ENCODE assay signal across 13 cellular contexts in the genomic region with DNA sequence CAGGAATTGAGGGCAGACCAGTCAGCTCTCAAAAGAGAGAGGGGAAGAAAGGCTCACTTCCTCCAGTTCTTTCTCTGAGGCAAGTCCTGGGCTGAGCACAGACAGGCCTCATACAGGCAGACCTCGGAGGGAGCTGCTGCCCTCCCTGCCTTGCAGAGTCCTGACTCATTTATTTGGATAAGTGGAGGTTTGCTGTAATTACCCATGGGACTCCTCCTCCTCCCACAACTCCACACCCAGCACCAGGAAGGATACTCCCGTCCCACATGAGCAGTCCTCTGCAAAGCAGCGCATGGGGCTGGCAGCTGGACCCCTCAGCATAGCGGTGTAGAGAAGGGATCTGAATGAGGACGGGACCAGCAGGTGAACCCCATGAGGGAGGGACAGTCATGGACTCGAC. TPM values are rescaled to one million over a fixed set of nuclear protein-coding genes. Genes with fewer than 3 reads are reported as not detected.
A peak's percentile ranks its signal among the peaks of the same experiment; 100 is the strongest.
DNase-seq lines count a peak whose midpoint lies in the region; ATAC-seq, FAIRE-seq and TF ChIP-seq lines count a peak whose summit lies in the region.
"Had no signal": no experiment of that assay in that cellular context is flagged by ENCODE, and none has a peak within 500 bp of the region (broad histone marks: within the 10 kb centered on the region; RNA-seq: fewer than 3 reads in every experiment).

No MANE protein-coding gene starts in this region.

- no peak overlapping the region for H3K27ac ChIP-seq in lower lobe of right lung
- H3K27ac ChIP-seq: right lobe of liver had no signal

- no peaks in the 10 kb centered on the region for H3K27me3 ChIP-seq in lower lobe of right lung (ENCODE audit: low read depth)
- H3K27me3 ChIP-seq: right lobe of liver had no signal

- H3K27ac Mint-ChIP-seq in activated T-cell treated with anti-CD3 and anti-CD28 coated beads, Interleukin-2, amount 50 U/mL, for 24 hours = no peak overlapping the region

- H3K9me3 ChIP-seq in lower lobe of right lung = no peaks in the 10 kb centered on the region
- H3K9me3 ChIP-seq: right lobe of liver had no signal

- H3K4me3 Mint-ChIP-seq in activated T-cell treated with anti-CD3 and anti-CD28 coated beads, Interleukin-2, amount 50 U/mL, for 24 hours = no peak overlapping the region

- TF ChIP-seq CTCF in choroid plexus epithelial cell (conservative IDR thresholded peaks at IDR 0.05; ENCODE audit: low read depth, low read length) (no peak), lower lobe of right lung (IDR thresholded peaks at IDR 0.05) (no peak)

- intact Hi-C loops in lower lobe of right lung (cut with DNase I) = no loop called here

- H3K4me3 ChIP-seq in choroid plexus epithelial cell (ENCODE audit: low read depth, low read length) (no peak overlapping the region), lower lobe of right lung (no peak overlapping the region)
- H3K4me3 ChIP-seq: right lobe of liver had no signal

- H3K4me1 ChIP-seq in lower lobe of right lung = peaks cover 5% of the 10 kb centered on the region
- H3K4me1 ChIP-seq: right lobe of liver had no signal

- peak; percentile 21 to 37 for ATAC-seq in lower lobe of right lung
- ATAC-seq in GM21528 (IDR thresholded peaks at IDR 0.05; ENCODE audit: low FRiP score, unreplicated experiment) = no peak
- no peak for ATAC-seq in GM21576 (IDR thresholded peaks at IDR 0.05; ENCODE audit: unreplicated experiment)

- no peak for FAIRE-seq in HTR-8/SVneo (lab: Jason Lieb, UNC)

- peaks cover 7% of the 10 kb centered on the region for H3K27me3 Mint-ChIP-seq in activated T-cell treated with anti-CD3 and anti-CD28 coated beads, Interleukin-2, amount 50 U/mL, for 24 hours

- no peaks in the 10 kb centered on the region for H3K36me3 Mint-ChIP-seq in activated T-cell treated with anti-CD3 and anti-CD28 coated beads, Interleukin-2, amount 50 U/mL, for 24 hours (ENCODE audit: low read depth)

- DNase-seq in AG08395 (ENCODE audit: low spot score) (peak; percentile 82), HTR-8/SVneo (ENCODE audit: insufficient read length, low spot score) (peak; percentile 57), choroid plexus epithelial cell (ENCODE audit: low read depth) (peak; percentile 90), lower lobe of right lung (no peak), NCI-H1694 treated with DMSO at 0.1 percent for 48 hours (lab: John Stamatoyannopoulos, UW) (no peak)
- no peak for DNase-seq in activated T-cell treated with anti-CD3 and anti-CD28 coated beads, Interleukin-2, amount 50 U/mL, for 24 hours
- DNase-seq: activated naive CD4-positive, alpha-beta T cell; COR-L47; NCI-H2171 treated with DMSO at 0.1 percent for 48 hours; right lobe of liver; T-helper 2 cell had no signal

- no peaks in the 10 kb centered on the region for H3K9me3 Mint-ChIP-seq in activated T-cell treated with anti-CD3 and anti-CD28 coated beads, Interleukin-2, amount 50 U/mL, for 24 hours

- H3K4me1 Mint-ChIP-seq in activated T-cell treated with anti-CD3 and anti-CD28 coated beads, Interleukin-2, amount 50 U/mL, for 24 hours (ENCODE audit: low read depth) = peaks cover 8% of the 10 kb centered on the region

- H3K36me3 ChIP-seq in lower lobe of right lung = no peaks in the 10 kb centered on the region
- H3K36me3 ChIP-seq: right lobe of liver had no signal

RNA-seq across cellular contexts. Expression of gene SCN10A, which starts 13.4 kb away (rescaled TPM):
- not detected for total RNA-seq in lower lobe of right lung
- total RNA-seq: right lobe of liver had no signal

Comparison
In these comparisons a context has a peak if more than half of its experiments do, and no peak if none do; other contexts are left out.
1. DNase-seq: peak in AG08395 (single experiment), HTR-8/SVneo (single experiment) and choroid plexus epithelial cell (single experiment); none in lower lobe of right lung (single experiment), NCI-H1694 treated with DMSO at 0.1 percent for 48 hours (single experiment) and activated T-cell treated with anti-CD3 and anti-CD28 coated beads, Interleukin-2, amount 50 U/mL, for 24 hours (single experiment).
2. ATAC-seq: peak in lower lobe of right lung (2 of 2); none in GM21528 (single experiment) and GM21576 (single experiment).